11 cellular contexts compared by ENCODE assay signal in the genomic region with DNA sequence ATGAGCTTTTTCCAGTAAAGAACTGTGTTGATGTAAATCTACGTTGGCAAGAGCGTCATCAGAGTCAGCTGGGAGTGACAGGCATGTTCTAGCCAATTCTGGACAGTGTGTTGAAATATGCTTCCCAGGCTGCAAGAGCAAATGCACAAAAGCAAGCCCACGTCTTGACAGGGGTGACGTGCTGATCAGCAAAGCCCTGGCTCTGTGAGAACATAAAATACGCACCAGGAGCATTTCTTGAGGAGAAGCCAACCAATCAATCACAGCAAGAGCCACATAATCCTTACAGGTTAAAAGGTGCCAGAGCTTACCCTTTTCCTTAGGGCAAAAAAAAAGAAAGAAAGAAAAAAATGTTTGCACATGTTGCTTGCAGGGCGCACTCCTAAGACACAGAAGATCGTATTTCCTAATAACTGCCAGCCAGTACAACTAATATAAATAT.
A peak's percentile ranks its signal among the peaks of the same experiment; 100 is the strongest.
DNase-seq lines count a peak whose midpoint lies in the region; ATAC-seq and TF ChIP-seq lines count a peak whose summit lies in the region.
"Had no signal": no experiment of that assay in that cellular context is flagged by ENCODE, and none has a peak within 500 bp of the region (broad histone marks: within the 10 kb centered on the region; RNA-seq: fewer than 3 reads in every experiment).

No MANE protein-coding gene starts in this region.

- H3K36me3 ChIP-seq in lower lobe of right lung (no peaks in the 10 kb centered on the region), tibial nerve (no peaks in the 10 kb centered on the region)
- H3K36me3 ChIP-seq: WERI-Rb-1 had no signal

- H3K27me3 ChIP-seq in lower lobe of right lung (ENCODE audit: low read depth) (no peaks in the 10 kb centered on the region), tibial nerve (no peaks in the 10 kb centered on the region)

- H3K9me3 ChIP-seq in lower lobe of right lung: no peaks in the 10 kb centered on the region
- no peaks in the 10 kb centered on the region for H3K9me3 ChIP-seq in tibial nerve

- H3K27ac ChIP-seq in lower lobe of right lung (no peak overlapping the region), tibial nerve (peak overlapping the region; percentile 34 to 86 (median 79))

- peak; percentile 34 for DNase-seq in NCI-H1436 (lab: John Stamatoyannopoulos, UW)
- DNase-seq in NCI-H1436 treated with DMSO at 0.1 percent for 48 hours (lab: John Stamatoyannopoulos, UW): no peak
- DNase-seq in brain pericyte (ENCODE audit: low read depth, low spot score): peak; percentile 45
- DNase-seq in lower lobe of right lung: no peak
- DNase-seq in tibial nerve (ENCODE audit: low spot score in 2 of 2): no peak
- DNase-seq in LoVo (ENCODE audit: low spot score): no peak
- DNase-seq: midbrain, NCI-H1694 treated with DMSO at 0.1 percent for 48 hours, WERI-Rb-1 had no signal

- ATAC-seq in lower lobe of right lung: peak; percentile 73 to 79
- no peak for ATAC-seq in GM19397 (IDR thresholded peaks at IDR 0.05; ENCODE audit: unreplicated experiment)
- no peak for ATAC-seq in HG03439 (IDR thresholded peaks at IDR 0.05; ENCODE audit: unreplicated experiment)

- H3K4me3 ChIP-seq in lower lobe of right lung (no peak overlapping the region), tibial nerve (peak overlapping the region in 3 of 4 donors; percentile 1 to 31 (median 14))

- whole genome bisulfite sequencing in tibial nerve, 2 donors: 32 to 38% methylated on average over 7 of the region's 7 CpGs

- TF ChIP-seq POLR2A in tibial nerve (IDR thresholded peaks at IDR 0.05): peak; percentile 26 to 64

- intact Hi-C loops in lower lobe of right lung (cut with DNase I): no loop called here

- no peaks in the 10 kb centered on the region for H3K4me1 ChIP-seq in lower lobe of right lung
- H3K4me1 ChIP-seq in tibial nerve: no peaks in the 10 kb centered on the region

- TF ChIP-seq EP300 in tibial nerve (IDR thresholded peaks at IDR 0.05): peak; percentile 80 to 93

- no peak for TF ChIP-seq CTCF in lower lobe of right lung (IDR thresholded peaks at IDR 0.05)
- TF ChIP-seq CTCF in tibial nerve (IDR thresholded peaks at IDR 0.05): no peak

Comparison
In these comparisons a context has a peak if more than half of its experiments do, and no peak if none do; other contexts are left out.
1. DNase-seq: peak in NCI-H1436 (single experiment) and brain pericyte (single experiment); none in NCI-H1436 treated with DMSO at 0.1 percent for 48 hours (single experiment), lower lobe of right lung (single experiment), tibial nerve (0 of 2) and LoVo (single experiment).
2. ATAC-seq: peak in lower lobe of right lung (2 of 2); none in GM19397 (single experiment) and HG03439 (single experiment).